ENCODE assay signal across 8 cellular contexts in genomic region chr14:24441485-24441884, GRCh38. TPM values are rescaled to one million over a fixed set of nuclear protein-coding genes. Genes with fewer than 3 reads are reported as not detected.
DNase-seq lines count a peak whose midpoint lies in the region; ATAC-seq and TF ChIP-seq lines count a peak whose summit lies in the region.

No MANE protein-coding gene starts in this region.

- DNase-seq in cardiac muscle cell (ENCODE audit: low read depth in 1 of 2, low spot score in 1 of 2) (no peak), left cardiac atrium (no peak), astrocyte of the spinal cord (ENCODE audit: low read depth, low spot score) (no peak), lower lobe of right lung (no peak), type B pancreatic cell (ENCODE audit: extremely low spot score, unreplicated experiment) (no peak), NCI-H748 (lab: John Stamatoyannopoulos, UW; ENCODE audit: unreplicated experiment) (no peak), NCI-H1092 treated with DMSO at 0.1 percent for 48 hours (lab: John Stamatoyannopoulos, UW) (no peak)

- H3K4me1 Mint-ChIP-seq in type B pancreatic cell (ENCODE audit: unreplicated experiment) = peaks cover 19% of the 10 kb centered on the region

- no peaks in the 10 kb centered on the region for H3K27me3 Mint-ChIP-seq in type B pancreatic cell

- TF ChIP-seq CTCF in cardiac muscle cell (IDR thresholded peaks at IDR 0.05; ENCODE audit: low read depth, low read length) (no peak), astrocyte of the spinal cord (IDR thresholded peaks at IDR 0.05; ENCODE audit: low read depth, low read length) (no peak), lower lobe of right lung (IDR thresholded peaks at IDR 0.05) (no peak), type B pancreatic cell (conservative IDR thresholded peaks at IDR 0.05) (no peak)

- H3K4me3 ChIP-seq in cardiac muscle cell = peak overlapping the region; percentile 58
- peak overlapping the region; percentile 84 for H3K4me3 ChIP-seq in astrocyte of the spinal cord (ENCODE audit: low read depth, low read length)
- peak overlapping the region; percentile 82 for H3K4me3 ChIP-seq in lower lobe of right lung

- H3K36me3 ChIP-seq in cardiac muscle cell = peaks cover 23% of the 10 kb centered on the region
- H3K36me3 ChIP-seq in lower lobe of right lung = peaks cover 46% of the 10 kb centered on the region

- H3K9me3 Mint-ChIP-seq in type B pancreatic cell = no peaks in the 10 kb centered on the region

- intact Hi-C loops in left cardiac atrium (cut with DNase I) = no loop called here
- intact Hi-C loops in lower lobe of right lung (cut with DNase I) = no loop called here

- peak overlapping the region; percentile 98 for H3K27ac Mint-ChIP-seq in type B pancreatic cell

- peak overlapping the region; percentile 98 for H3K27ac ChIP-seq in cardiac muscle cell
- H3K27ac ChIP-seq in lower lobe of right lung = peak overlapping the region; percentile 99

- H3K4me3 Mint-ChIP-seq in type B pancreatic cell = peak overlapping the region; percentile 97

- in situ Hi-C loops in astrocyte of the spinal cord (cut with HindIII; ENCODE audit: low sequenced_read_pairs) = no loop called here

- H3K4me1 ChIP-seq in cardiac muscle cell (ENCODE audit: low read depth) (peaks cover 8% of the 10 kb centered on the region), lower lobe of right lung (peaks cover 61% of the 10 kb centered on the region)

- H3K27me3 ChIP-seq in cardiac muscle cell (no peaks in the 10 kb centered on the region), lower lobe of right lung (ENCODE audit: low read depth) (no peaks in the 10 kb centered on the region)

- H3K9me3 ChIP-seq in cardiac muscle cell (ENCODE audit: low read depth) (no peaks in the 10 kb centered on the region), lower lobe of right lung (no peaks in the 10 kb centered on the region)

- H3K36me3 Mint-ChIP-seq in type B pancreatic cell = peaks cover 8% of the 10 kb centered on the region

- ATAC-seq in left cardiac atrium = no peak
- no peak for ATAC-seq in lower lobe of right lung
- no peak for ATAC-seq in GM18498 (IDR thresholded peaks at IDR 0.05; ENCODE audit: unreplicated experiment)

RNA-seq across cellular contexts. Expression of gene SDR39U1, which starts 1.1 kb away (rescaled TPM):
- total RNA-seq in cardiac muscle cell (60.4 and 63.9 TPM in 2 replicates), left cardiac atrium (10 to 100 TPM; 72.0 to 78.8 TPM), lower lobe of right lung (61.6 TPM), type B pancreatic cell (ENCODE audit: low replicate concordance) (54.1 and 62.1 TPM in 2 replicates)
- 163 TPM in 2 replicates for polyA plus RNA-seq in cardiac muscle cell

RNA-seq across cellular contexts. Expression of gene KHNYN, which starts 11.7 kb away (rescaled TPM):
- total RNA-seq in cardiac muscle cell = 62.2 and 90.7 TPM in 2 replicates
- polyA plus RNA-seq in cardiac muscle cell = 34.7 and 35.7 TPM in 2 replicates
- 10 to 100 TPM; 24.8 to 27.1 TPM for total RNA-seq in left cardiac atrium
- 61.4 TPM for total RNA-seq in lower lobe of right lung
- 81.3 and 113 TPM in 2 replicates for total RNA-seq in type B pancreatic cell (ENCODE audit: low replicate concordance)

RNA-seq across cellular contexts. Expression of gene CBLN3, which starts 12.0 kb away (rescaled TPM):
- total RNA-seq in cardiac muscle cell (2.3 and 3.3 TPM in 2 replicates), left cardiac atrium (1 to 10 TPM; 2.2 to 2.5 TPM), lower lobe of right lung (2.3 TPM), type B pancreatic cell (ENCODE audit: low replicate concordance) (1.4 and 2.4 TPM in 2 replicates)
- 3.1 and 5.3 TPM in 2 replicates for polyA plus RNA-seq in cardiac muscle cell

RNA-seq across cellular contexts. Expression of gene NYNRIN, which starts 42.7 kb away (rescaled TPM):
- total RNA-seq in cardiac muscle cell (37.2 and 56.2 TPM in 2 replicates), left cardiac atrium (10 to 100 TPM in 1 of 2 donors, 1 to 10 TPM in 1; 6.5 to 12.0 TPM), lower lobe of right lung (17.9 TPM), type B pancreatic cell (ENCODE audit: low replicate concordance) (79.2 and 129 TPM in 2 replicates)
- polyA plus RNA-seq in cardiac muscle cell = 21.3 and 30.7 TPM in 2 replicates
